In genomic region chr9:127873223-127873691, GRCh38 we compare ENCODE assay signal across 18 cellular contexts. TPM values are rescaled to one million over a fixed set of nuclear protein-coding genes. Genes with fewer than 3 reads are reported as not detected.
A peak's percentile ranks its signal among the peaks of the same experiment; 100 is the strongest.
DNase-seq lines count a peak whose midpoint lies in the region; ATAC-seq, FAIRE-seq and TF ChIP-seq lines count a peak whose summit lies in the region.
"Had no signal": no experiment of that assay in that cellular context is flagged by ENCODE, and none has a peak within 500 bp of the region (broad histone marks: within the 10 kb centered on the region; RNA-seq: fewer than 3 reads in every experiment).

No MANE protein-coding gene starts in this region.

- no peak overlapping the region for H3K9ac ChIP-seq in HepG2 (ENCODE audit: insufficient read depth, low read depth, low read length)

- POLR2A ChIA-PET in HepG2 (lab: Yijun Ruan, JAX) = no interaction called here
- POLR2A ChIA-PET in WTC11 (lab: Charles Lee) = interaction anchor here (1.7 kb wide), 1 partner anchor 18 kb away, joined by 3 read pairs; the partner anchor contains the start of gene ENG

- H3K9me3 Mint-ChIP-seq in brain (no peaks in the 10 kb centered on the region), WTC11 (no peaks in the 10 kb centered on the region)
- H3K9me3 Mint-ChIP-seq: H9 had no signal

- peak overlapping the region in 4 of 5 experiments; percentile 12 to 57 (median 30) for H3K4me3 Mint-ChIP-seq in brain
- no peak overlapping the region for H3K4me3 Mint-ChIP-seq in WTC11
- H3K4me3 Mint-ChIP-seq: H9 had no signal

- H3K4me3 ChIP-seq in HepG2 (replicated peaks in 1 of 3; ENCODE audit: insufficient read depth in 1 of 3, low read depth in 2 of 3, low read length in 3 of 3) (no peak overlapping the region), gastrocnemius medialis (peak overlapping the region in 1 of 4 donors; percentile 18)
- H3K4me3 ChIP-seq: hepatocyte, suprapubic skin had no signal

- H4K20me1 ChIP-seq in HepG2 (ENCODE audit: insufficient read depth, low read length) = no peaks in the 10 kb centered on the region

- CTCF ChIA-PET in HepG2 (lab: Yijun Ruan, JAX; ENCODE audit: low intra/inter-chr PET ratio, low total read pairs) (no interaction called here), WTC11 (lab: Charles Lee) (interaction anchor here (0.6 to 2.5 kb wide), 5 partner anchors 19 to 138 kb away, joined by 3 to 11 read pairs (median 6); partner anchors contain the start of genes ENG and TOR2A)

- in situ Hi-C loops in HepG2 (cut with HindIII; ENCODE audit: extremely low pct_ligation_motif_present, low pct_unique_long_range_greater_than_20kb) = loop anchor here (5.0 kb wide), 1 partner anchor 44 kb away; the partner anchor contains the start of gene ST6GALNAC4
- in situ Hi-C loops in gastrocnemius medialis (cut with MboI; ENCODE audit: low sequenced_read_pairs in 4 of 4) = loop anchor here in 1 of 4 donors (5.0 kb wide), 1 partner anchor 136 kb away; the partner anchor contains the start of gene TOR2A

- no peaks in the 10 kb centered on the region for H3K27me3 ChIP-seq in HepG2 (ENCODE audit: control insufficient read depth in 1 of 2, insufficient read depth in 2 of 2, low read length in 2 of 2)
- no peaks in the 10 kb centered on the region for H3K27me3 ChIP-seq in gastrocnemius medialis
- H3K27me3 ChIP-seq: hepatocyte, suprapubic skin had no signal

- H3K4me2 ChIP-seq in HepG2 (ENCODE audit: low read depth, low read length) = no peak overlapping the region
- H3K4me2 ChIP-seq: hepatocyte had no signal

- TF ChIP-seq POLR2A in HepG2 (IDR thresholded peaks at IDR 0.05; ENCODE audit: insufficient read depth in 1 of 2, low read depth in 2 of 2, low read length in 2 of 2) (no peak), gastrocnemius medialis (IDR thresholded peaks at IDR 0.05) (no peak)

- H3K27ac Mint-ChIP-seq in brain = peak overlapping the region in 3 of 5 experiments; percentile 45 to 89 (median 79)
- H3K27ac Mint-ChIP-seq in WTC11 = no peak overlapping the region
- H3K27ac Mint-ChIP-seq: H9 had no signal

- FAIRE-seq in HepG2 (lab: Jason Lieb, UNC) = no peak

- no peaks in the 10 kb centered on the region for H3K9me3 ChIP-seq in HepG2 (ENCODE audit: low read length)
- no peaks in the 10 kb centered on the region for H3K9me3 ChIP-seq in gastrocnemius medialis
- H3K9me3 ChIP-seq: left lung, neutrophil, suprapubic skin had no signal

- H3K4me1 Mint-ChIP-seq in brain (peaks cover 52% of the 10 kb centered on the region), WTC11 (peaks cover 15% of the 10 kb centered on the region)

- no peak overlapping the region for H3K27ac ChIP-seq in HepG2 (ENCODE audit: extremely low read length, insufficient read depth, low read length)
- peak overlapping the region; percentile 86 to 96 (median 91) for H3K27ac ChIP-seq in gastrocnemius medialis
- H3K27ac ChIP-seq: hepatocyte, neutrophil had no signal

- TF ChIP-seq CTCF in brain (conservative IDR thresholded peaks at IDR 0.05) (no peak), HepG2 (CRISPR knock-in tag; IDR thresholded peaks at IDR 0.05) (no peak), gastrocnemius medialis (IDR thresholded peaks at IDR 0.05 in 4 of 5, conservative IDR thresholded peaks at IDR 0.05 in 1 of 5) (no peak), WTC11 (IDR thresholded peaks at IDR 0.05) (no peak)

- H2AFZ ChIP-seq in HepG2 (ENCODE audit: low read length) = no peak overlapping the region
- H2AFZ ChIP-seq: hepatocyte had no signal

- ATAC-seq in HepG2 (no peak), gastrocnemius medialis (no peak), WTC11 (no peak), GM18511 (IDR thresholded peaks at IDR 0.05; ENCODE audit: unreplicated experiment) (no peak)
- ATAC-seq: PC-3 had no signal

- peak; percentile 45 for DNase-seq in SK-N-DZ (ENCODE audit: low spot score)
- DNase-seq in HepG2 (ENCODE audit: low spot score) = no peak
- no peak for DNase-seq in gastrocnemius medialis
- DNase-seq in WTC11 (ENCODE audit: low spot score) = no peak
- DNase-seq in HK-2 (ENCODE audit: unreplicated experiment) = no peak
- DNase-seq: activated naive CD4-positive, alpha-beta T cell treated with Interleukin-2 at 50 U/mL for 16 hours; central memory CD4-positive, alpha-beta T cell; DMS79 treated with DMSO at 0.1 percent for 48 hours; H9; NCI-H146; NCI-H510A treated with DMSO at 0.1 percent for 48 hours; PC-3 had no signal

- peaks cover 39% of the 10 kb centered on the region for H3K4me1 ChIP-seq in HepG2 (ENCODE audit: insufficient read depth, low read length)
- peaks cover 48 to 50% of the 10 kb centered on the region in 2 donors for H3K4me1 ChIP-seq in gastrocnemius medialis

- WGBS in HepG2 (ENCODE audit: low lambda C conversion rate) = 20% methylated on average over 1 of the region's 19 CpGs

- H3K36me3 ChIP-seq in HepG2 (replicated peaks in 1 of 2; ENCODE audit: control insufficient read depth in 1 of 2, insufficient read depth in 2 of 2, low read length in 2 of 2) = no peaks in the 10 kb centered on the region; a peak in 1 of 5 replicates
- H3K36me3 ChIP-seq in gastrocnemius medialis = peaks cover 0 to 43% of the 10 kb centered on the region in 2 donors
- H3K36me3 ChIP-seq: neutrophil had no signal

- TF ChIP-seq EP300 in HepG2 (IDR thresholded peaks at IDR 0.05; ENCODE audit: low read depth in 2 of 2, low read length in 2 of 2) (no peak), HepG2 (CRISPR knock-in tag; IDR thresholded peaks at IDR 0.05; ENCODE audit: borderline replicate concordance) (no peak)

- H3K36me3 Mint-ChIP-seq in brain (peaks cover 14% of the 10 kb centered on the region), WTC11 (no peaks in the 10 kb centered on the region)

- H3K79me2 ChIP-seq in HepG2 (ENCODE audit: insufficient read depth, low read length) = no peaks in the 10 kb centered on the region

- BruUV-seq in HepG2 (replicated peaks; lab: Mats Ljungman, UMichigan) = no TSS peak

- H3K27me3 Mint-ChIP-seq in brain (no peaks in the 10 kb centered on the region), WTC11 (ENCODE audit: low read depth) (no peaks in the 10 kb centered on the region)

- no peak for TF ChIP-seq RAD21 in HepG2 (CRISPR knock-in tag; IDR thresholded peaks at IDR 0.05)

- intact Hi-C loops in HepG2 (cut with micrococcal nuclease; ENCODE audit: unreplicated experiment) (no loop called here), gastrocnemius medialis (cut with DNase I; ENCODE audit: low total_unique reads) (no loop called here)

RNA-seq across cellular contexts. Expression of gene AK1, which starts 4.2 kb away (rescaled TPM):
- 61.6 and 106 TPM in 2 replicates for polyA plus RNA-seq in SK-N-DZ (2014; cell fraction: cytosol; rRNA removed)
- 55.2 and 64.2 TPM in 2 replicates for polyA plus RNA-seq in SK-N-DZ (2014; cell fraction: nucleus; rRNA removed)
- polyA plus RNA-seq in brain (ENCODE audit: insufficient read depth, low read depth, low replicate concordance) = 245 TPM
- total RNA-seq in HepG2 (2016; rRNA removed; fragmentation: Illumina TruSeq; extraction: Trizol) = 25.7 and 32.8 TPM in 2 replicates
- 12.5 and 17.4 TPM in 2 replicates for total RNA-seq in HepG2 (2016; cell fraction: cytosol; rRNA removed; fragmentation: Illumina TruSeq; extraction: Trizol; ENCODE audit: low read depth)
- 27.8 and 33.7 TPM in 2 replicates for total RNA-seq in HepG2 (2016; cell fraction: insoluble cytoplasmic fraction; rRNA removed; fragmentation: Illumina TruSeq; extraction: Trizol)
- 18.2 and 19.8 TPM in 2 replicates for total RNA-seq in HepG2 (2016; cell fraction: membrane; rRNA removed; fragmentation: Illumina TruSeq; extraction: Trizol)
- 13.7 and 15.3 TPM in 2 replicates for total RNA-seq in HepG2 (2016; cell fraction: nucleus; rRNA removed; fragmentation: Illumina TruSeq; extraction: Trizol)
- polyA plus RNA-seq in HepG2 (2011; rRNA removed) = 19.1 and 28.5 TPM in 2 replicates
- 29.9 and 38.0 TPM in 2 replicates for polyA plus RNA-seq in HepG2 (2011; cell fraction: cytosol; rRNA removed)
- polyA plus RNA-seq in HepG2 (2011; cell fraction: nucleus; rRNA removed) = 34.1 and 55.6 TPM in 2 replicates
- 17.5 and 23.3 TPM in 2 replicates for polyA plus RNA-seq in HepG2 (2012)
- 28.9 and 48.9 TPM in 2 replicates for polyA plus RNA-seq in HepG2 (2016; cell fraction: cytosol; fragmentation: Illumina TruSeq; extraction: Trizol; ENCODE audit: low read depth)
- 44.7 and 50.7 TPM in 2 replicates for polyA plus RNA-seq in HepG2 (2016; cell fraction: insoluble cytoplasmic fraction; fragmentation: Illumina TruSeq; extraction: Trizol; ENCODE audit: low read depth)
- 31.6 and 41.6 TPM in 2 replicates for polyA plus RNA-seq in HepG2 (2016; cell fraction: membrane; fragmentation: Illumina TruSeq; extraction: Trizol; ENCODE audit: low read depth)
- 39.2 and 40.7 TPM in 2 replicates for polyA plus RNA-seq in HepG2 (2016; cell fraction: nucleus; fragmentation: Illumina TruSeq; extraction: Trizol; ENCODE audit: insufficient read depth, low read depth)
- polyA minus RNA-seq in HepG2 (2011; rRNA and poly(A)+ RNA removed; ENCODE audit: low replicate concordance) = 3.6 and 45.8 TPM in 2 replicates
- polyA minus RNA-seq in HepG2 (2011; cell fraction: cytosol; rRNA and poly(A)+ RNA removed) = 3.8 and 5.4 TPM in 2 replicates
- 1.7 and 4.1 TPM in 2 replicates for polyA minus RNA-seq in HepG2 (2011; cell fraction: nucleus; rRNA and poly(A)+ RNA removed)
- total RNA-seq in gastrocnemius medialis = 100 to 1,000 TPM; 240 to 489 (median 359) TPM
- 27.5 to 34.9 TPM (median 34.4 TPM) in 3 replicates for total RNA-seq in WTC11 (2021)

RNA-seq across cellular contexts. Expression of gene ENG, which starts 18.8 kb away (rescaled TPM):
- 0.74 and 0.76 TPM in 2 replicates for polyA plus RNA-seq in SK-N-DZ (2014; cell fraction: cytosol; rRNA removed)
- 0.28 and 0.34 TPM in 2 replicates for polyA plus RNA-seq in SK-N-DZ (2014; cell fraction: nucleus; rRNA removed)
- polyA plus RNA-seq in brain (ENCODE audit: insufficient read depth, low read depth, low replicate concordance) (47.3 TPM), HepG2 (2011; rRNA removed) (1.1 and 1.4 TPM in 2 replicates)
- total RNA-seq in HepG2 (2016; rRNA removed; fragmentation: Illumina TruSeq; extraction: Trizol) (0.02 TPM in 1 of 2 replicates, not detected in the other), gastrocnemius medialis (10 to 100 TPM; 27.4 to 49.8 (median 32.6) TPM), WTC11 (2021) (3.7 to 4.4 TPM (median 4.2 TPM) in 3 replicates)
- not detected in 2 replicates for total RNA-seq in HepG2 (2016; cell fraction: cytosol; rRNA removed; fragmentation: Illumina TruSeq; extraction: Trizol; ENCODE audit: low read depth)
- 0.07 and 0.17 TPM in 2 replicates for total RNA-seq in HepG2 (2016; cell fraction: insoluble cytoplasmic fraction; rRNA removed; fragmentation: Illumina TruSeq; extraction: Trizol)
- total RNA-seq in HepG2 (2016; cell fraction: membrane; rRNA removed; fragmentation: Illumina TruSeq; extraction: Trizol) = 0.07 and 0.22 TPM in 2 replicates
- 0.25 TPM in 1 of 2 replicates, not detected in the other for total RNA-seq in HepG2 (2016; cell fraction: nucleus; rRNA removed; fragmentation: Illumina TruSeq; extraction: Trizol)
- polyA plus RNA-seq in HepG2 (2011; cell fraction: cytosol; rRNA removed) = 0.82 and 1.1 TPM in 2 replicates
- 2.1 and 2.3 TPM in 2 replicates for polyA plus RNA-seq in HepG2 (2011; cell fraction: nucleus; rRNA removed)
- 1.4 and 1.5 TPM in 2 replicates for polyA plus RNA-seq in HepG2 (2012)
- polyA plus RNA-seq in HepG2 (2016; cell fraction: cytosol; fragmentation: Illumina TruSeq; extraction: Trizol; ENCODE audit: low read depth) = not detected in 2 replicates
- polyA plus RNA-seq in HepG2 (2016; cell fraction: insoluble cytoplasmic fraction; fragmentation: Illumina TruSeq; extraction: Trizol; ENCODE audit: low read depth) = 0.08 TPM in 1 of 2 replicates, not detected in the other
- 0.06 and 0.13 TPM in 2 replicates for polyA plus RNA-seq in HepG2 (2016; cell fraction: membrane; fragmentation: Illumina TruSeq; extraction: Trizol; ENCODE audit: low read depth)
- 0.20 and 0.22 TPM in 2 replicates for polyA plus RNA-seq in HepG2 (2016; cell fraction: nucleus; fragmentation: Illumina TruSeq; extraction: Trizol; ENCODE audit: insufficient read depth, low read depth)
- polyA minus RNA-seq in HepG2 (2011; rRNA and poly(A)+ RNA removed; ENCODE audit: low replicate concordance) = 1.2 and 26.5 TPM in 2 replicates
- 0.30 and 0.62 TPM in 2 replicates for polyA minus RNA-seq in HepG2 (2011; cell fraction: cytosol; rRNA and poly(A)+ RNA removed)
- polyA minus RNA-seq in HepG2 (2011; cell fraction: nucleus; rRNA and poly(A)+ RNA removed) = 0.75 and 0.90 TPM in 2 replicates

RNA-seq across cellular contexts. Expression of gene ST6GALNAC6, which starts 26.1 kb away (rescaled TPM):
- polyA plus RNA-seq in SK-N-DZ (2014; cell fraction: cytosol; rRNA removed) = 28.5 and 39.2 TPM in 2 replicates
- 30.8 and 39.5 TPM in 2 replicates for polyA plus RNA-seq in SK-N-DZ (2014; cell fraction: nucleus; rRNA removed)
- polyA plus RNA-seq in brain (ENCODE audit: insufficient read depth, low read depth, low replicate concordance) (83.6 TPM), HepG2 (2011; rRNA removed) (65.4 and 103 TPM in 2 replicates)
- total RNA-seq in HepG2 (2016; rRNA removed; fragmentation: Illumina TruSeq; extraction: Trizol) (16.7 and 18.5 TPM in 2 replicates), gastrocnemius medialis (10 to 100 TPM; 46.7 to 69.3 (median 56.9) TPM), WTC11 (2021) (45.1 to 47.5 TPM (median 45.3 TPM) in 3 replicates)
- 13.5 and 13.9 TPM in 2 replicates for total RNA-seq in HepG2 (2016; cell fraction: cytosol; rRNA removed; fragmentation: Illumina TruSeq; extraction: Trizol; ENCODE audit: low read depth)
- total RNA-seq in HepG2 (2016; cell fraction: insoluble cytoplasmic fraction; rRNA removed; fragmentation: Illumina TruSeq; extraction: Trizol) = 11.7 and 18.2 TPM in 2 replicates
- 42.0 and 46.1 TPM in 2 replicates for total RNA-seq in HepG2 (2016; cell fraction: membrane; rRNA removed; fragmentation: Illumina TruSeq; extraction: Trizol)
- 13.4 and 15.1 TPM in 2 replicates for total RNA-seq in HepG2 (2016; cell fraction: nucleus; rRNA removed; fragmentation: Illumina TruSeq; extraction: Trizol)
- 63.0 and 69.3 TPM in 2 replicates for polyA plus RNA-seq in HepG2 (2011; cell fraction: cytosol; rRNA removed)
- 134 and 138 TPM in 2 replicates for polyA plus RNA-seq in HepG2 (2011; cell fraction: nucleus; rRNA removed)
- polyA plus RNA-seq in HepG2 (2012) = 36.1 and 53.0 TPM in 2 replicates
- 33.4 and 37.1 TPM in 2 replicates for polyA plus RNA-seq in HepG2 (2016; cell fraction: cytosol; fragmentation: Illumina TruSeq; extraction: Trizol; ENCODE audit: low read depth)
- 18.0 and 19.3 TPM in 2 replicates for polyA plus RNA-seq in HepG2 (2016; cell fraction: insoluble cytoplasmic fraction; fragmentation: Illumina TruSeq; extraction: Trizol; ENCODE audit: low read depth)
- 54.8 and 59.0 TPM in 2 replicates for polyA plus RNA-seq in HepG2 (2016; cell fraction: membrane; fragmentation: Illumina TruSeq; extraction: Trizol; ENCODE audit: low read depth)
- 32.9 and 35.5 TPM in 2 replicates for polyA plus RNA-seq in HepG2 (2016; cell fraction: nucleus; fragmentation: Illumina TruSeq; extraction: Trizol; ENCODE audit: insufficient read depth, low read depth)
- polyA minus RNA-seq in HepG2 (2011; rRNA and poly(A)+ RNA removed; ENCODE audit: low replicate concordance) = 41.6 and 91.9 TPM in 2 replicates
- polyA minus RNA-seq in HepG2 (2011; cell fraction: cytosol; rRNA and poly(A)+ RNA removed) = 15.4 and 21.1 TPM in 2 replicates
- 22.4 and 22.6 TPM in 2 replicates for polyA minus RNA-seq in HepG2 (2011; cell fraction: nucleus; rRNA and poly(A)+ RNA removed)

RNA-seq across cellular contexts. Expression of gene ST6GALNAC4, which starts 43.6 kb away (rescaled TPM):
- 28.1 and 28.4 TPM in 2 replicates for polyA plus RNA-seq in SK-N-DZ (2014; cell fraction: cytosol; rRNA removed)
- polyA plus RNA-seq in SK-N-DZ (2014; cell fraction: nucleus; rRNA removed) = 18.1 and 19.8 TPM in 2 replicates
- polyA plus RNA-seq in brain (ENCODE audit: insufficient read depth, low read depth, low replicate concordance) = 19.2 TPM
- 14.8 and 18.8 TPM in 2 replicates for total RNA-seq in HepG2 (2016; rRNA removed; fragmentation: Illumina TruSeq; extraction: Trizol)
- 35.6 and 43.0 TPM in 2 replicates for total RNA-seq in HepG2 (2016; cell fraction: cytosol; rRNA removed; fragmentation: Illumina TruSeq; extraction: Trizol; ENCODE audit: low read depth)
- total RNA-seq in HepG2 (2016; cell fraction: insoluble cytoplasmic fraction; rRNA removed; fragmentation: Illumina TruSeq; extraction: Trizol) = 13.0 and 19.7 TPM in 2 replicates
- 47.7 and 65.6 TPM in 2 replicates for total RNA-seq in HepG2 (2016; cell fraction: membrane; rRNA removed; fragmentation: Illumina TruSeq; extraction: Trizol)
- 12.8 and 17.5 TPM in 2 replicates for total RNA-seq in HepG2 (2016; cell fraction: nucleus; rRNA removed; fragmentation: Illumina TruSeq; extraction: Trizol)
- polyA plus RNA-seq in HepG2 (2011; rRNA removed) = 27.7 and 36.4 TPM in 2 replicates
- 26.2 and 47.9 TPM in 2 replicates for polyA plus RNA-seq in HepG2 (2011; cell fraction: cytosol; rRNA removed)
- 41.2 and 43.3 TPM in 2 replicates for polyA plus RNA-seq in HepG2 (2011; cell fraction: nucleus; rRNA removed)
- polyA plus RNA-seq in HepG2 (2012) = 14.8 and 21.6 TPM in 2 replicates
- 55.5 and 75.3 TPM in 2 replicates for polyA plus RNA-seq in HepG2 (2016; cell fraction: cytosol; fragmentation: Illumina TruSeq; extraction: Trizol; ENCODE audit: low read depth)
- 20.6 and 23.9 TPM in 2 replicates for polyA plus RNA-seq in HepG2 (2016; cell fraction: insoluble cytoplasmic fraction; fragmentation: Illumina TruSeq; extraction: Trizol; ENCODE audit: low read depth)
- 69.4 and 78.8 TPM in 2 replicates for polyA plus RNA-seq in HepG2 (2016; cell fraction: membrane; fragmentation: Illumina TruSeq; extraction: Trizol; ENCODE audit: low read depth)
- 25.2 and 32.3 TPM in 2 replicates for polyA plus RNA-seq in HepG2 (2016; cell fraction: nucleus; fragmentation: Illumina TruSeq; extraction: Trizol; ENCODE audit: insufficient read depth, low read depth)
- polyA minus RNA-seq in HepG2 (2011; rRNA and poly(A)+ RNA removed; ENCODE audit: low replicate concordance) = 74.4 and 118 TPM in 2 replicates
- 40.0 and 42.1 TPM in 2 replicates for polyA minus RNA-seq in HepG2 (2011; cell fraction: cytosol; rRNA and poly(A)+ RNA removed)
- polyA minus RNA-seq in HepG2 (2011; cell fraction: nucleus; rRNA and poly(A)+ RNA removed) = 15.6 and 17.8 TPM in 2 replicates
- 10 to 100 TPM; 11.2 to 48.4 (median 23.6) TPM for total RNA-seq in gastrocnemius medialis
- total RNA-seq in WTC11 (2021) = 25.1 to 25.7 TPM (median 25.4 TPM) in 3 replicates

RNA-seq across cellular contexts. Expression of gene PIP5KL1, which starts 57.3 kb away (rescaled TPM):
- polyA plus RNA-seq in SK-N-DZ (2014; cell fraction: cytosol; rRNA removed) = 2.1 and 3.6 TPM in 2 replicates
- 18.2 and 18.8 TPM in 2 replicates for polyA plus RNA-seq in SK-N-DZ (2014; cell fraction: nucleus; rRNA removed)
- polyA plus RNA-seq in brain (ENCODE audit: insufficient read depth, low read depth, low replicate concordance) (2.4 TPM), HepG2 (2011; rRNA removed) (0.44 and 0.49 TPM in 2 replicates)
- total RNA-seq in HepG2 (2016; rRNA removed; fragmentation: Illumina TruSeq; extraction: Trizol) (0.20 TPM in 1 of 2 replicates, not detected in the other), gastrocnemius medialis (1 to 10 TPM in 1 of 4 donors, not detected in 3; 4.2 TPM), WTC11 (2021) (15.8 to 20.2 TPM (median 16.8 TPM) in 3 replicates)
- total RNA-seq in HepG2 (2016; cell fraction: cytosol; rRNA removed; fragmentation: Illumina TruSeq; extraction: Trizol; ENCODE audit: low read depth) = 0.51 TPM in 1 of 2 replicates, not detected in the other
- total RNA-seq in HepG2 (2016; cell fraction: insoluble cytoplasmic fraction; rRNA removed; fragmentation: Illumina TruSeq; extraction: Trizol) = 0.15 TPM in 1 of 2 replicates, not detected in the other
- not detected in 2 replicates for total RNA-seq in HepG2 (2016; cell fraction: membrane; rRNA removed; fragmentation: Illumina TruSeq; extraction: Trizol)
- total RNA-seq in HepG2 (2016; cell fraction: nucleus; rRNA removed; fragmentation: Illumina TruSeq; extraction: Trizol) = 0.56 TPM in 1 of 2 replicates, not detected in the other
- 0.17 and 0.32 TPM in 2 replicates for polyA plus RNA-seq in HepG2 (2011; cell fraction: cytosol; rRNA removed)
- 5.3 and 9.9 TPM in 2 replicates for polyA plus RNA-seq in HepG2 (2011; cell fraction: nucleus; rRNA removed)
- 0.32 and 0.67 TPM in 2 replicates for polyA plus RNA-seq in HepG2 (2012)
- polyA plus RNA-seq in HepG2 (2016; cell fraction: cytosol; fragmentation: Illumina TruSeq; extraction: Trizol; ENCODE audit: low read depth) = 0.24 TPM in 1 of 2 replicates, not detected in the other
- polyA plus RNA-seq in HepG2 (2016; cell fraction: insoluble cytoplasmic fraction; fragmentation: Illumina TruSeq; extraction: Trizol; ENCODE audit: low read depth) = not detected in 2 replicates
- not detected in 2 replicates for polyA plus RNA-seq in HepG2 (2016; cell fraction: membrane; fragmentation: Illumina TruSeq; extraction: Trizol; ENCODE audit: low read depth)
- 1.1 TPM in 1 of 2 replicates, not detected in the other for polyA plus RNA-seq in HepG2 (2016; cell fraction: nucleus; fragmentation: Illumina TruSeq; extraction: Trizol; ENCODE audit: insufficient read depth, low read depth)
- polyA minus RNA-seq in HepG2 (2011; rRNA and poly(A)+ RNA removed; ENCODE audit: low replicate concordance) = 0.72 and 1.4 TPM in 2 replicates
- 0.88 TPM in 1 of 2 replicates, not detected in the other for polyA minus RNA-seq in HepG2 (2011; cell fraction: cytosol; rRNA and poly(A)+ RNA removed)
- polyA minus RNA-seq in HepG2 (2011; cell fraction: nucleus; rRNA and poly(A)+ RNA removed) = 1.3 and 2.2 TPM in 2 replicates
